In the genomic region with DNA sequence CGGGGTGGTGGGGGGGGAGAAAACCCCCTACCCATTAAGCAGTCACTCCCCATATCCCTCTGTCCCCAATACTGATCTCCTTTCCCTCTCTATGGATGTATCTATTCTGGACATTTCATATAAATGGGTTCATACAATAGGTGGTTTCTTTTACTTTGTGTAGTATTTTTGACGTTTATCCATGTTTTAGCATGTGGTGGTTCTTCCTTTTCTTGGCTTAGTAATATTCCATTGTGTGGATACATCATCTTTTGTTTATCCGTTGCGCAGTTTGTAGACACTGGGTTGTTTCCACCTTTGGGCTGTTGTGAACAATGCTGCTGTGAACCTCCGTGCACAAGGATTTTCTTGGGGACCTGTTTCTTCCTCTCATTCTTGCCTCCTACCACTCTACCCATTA, we compare ENCODE assay signal across 20 cellular contexts. TPM values are rescaled to one million over a fixed set of nuclear protein-coding genes. Genes with fewer than 3 reads are reported as not detected.
"Had no signal": no experiment of that assay in that cellular context is flagged by ENCODE, and none has a peak within 500 bp of the region (broad histone marks: within the 10 kb centered on the region; RNA-seq: fewer than 3 reads in every experiment).

No MANE protein-coding gene starts in this region.

- H3K27me3 ChIP-seq: left lung, right atrium auricular region, suprapubic skin had no signal

- H3K27me3 Mint-ChIP-seq: brain; stimulated activated naive CD8-positive, alpha-beta T cell treated with anti-CD3 and anti-CD28 coated beads, Interleukin-15, Interleukin-2, amounts not matched to agents 100 ng/mL and 50 ng/mL, for 24 hours had no signal

- H3K4me3 ChIP-seq: left lung, right atrium auricular region, skin epidermis, suprapubic skin had no signal

- H3K36me3 ChIP-seq: left lung, right atrium auricular region had no signal

- H3K27ac Mint-ChIP-seq: endodermal cell; stimulated activated naive CD8-positive, alpha-beta T cell treated with anti-CD3 and anti-CD28 coated beads, Interleukin-15, Interleukin-2, amounts not matched to agents 100 ng/mL and 50 ng/mL, for 24 hours had no signal

- H3K4me3 Mint-ChIP-seq: brain; endodermal cell; stimulated activated naive CD8-positive, alpha-beta T cell treated with anti-CD3 and anti-CD28 coated beads, Interleukin-15, Interleukin-2, amounts not matched to agents 100 ng/mL and 50 ng/mL, for 24 hours had no signal

- H3K9me3 Mint-ChIP-seq: endodermal cell had no signal

- FAIRE-seq: colon, TTC549 had no signal

- ATAC-seq: left lung had no signal

- H3K9me3 ChIP-seq: left lung, right atrium auricular region, suprapubic skin had no signal

- DNase-seq: activated CD4-positive, alpha-beta T cell treated with anti-CD3 and anti-CD28 coated beads, Interleukin-2, amount 50 U/mL, for 48 hours; activated naive CD4-positive, alpha-beta T cell treated with Interleukin-2 at 50 U/mL for 16 hours; activated T-cell treated with anti-CD3 and anti-CD28 coated beads for 4 hours; anterior cingulate cortex; central memory CD4-positive, alpha-beta T cell; endodermal cell; foreskin melanocyte; left lung; mammary epithelial cell; midbrain; trophoblast cell had no signal

- H3K27ac ChIP-seq: right atrium auricular region, suprapubic skin had no signal

RNA-seq across cellular contexts. Expression of gene LDHD, which starts 12.6 kb away (rescaled TPM):
- total RNA-seq: kidney epithelial cell had no signal
- polyA plus RNA-seq: neural cell had no signal
